24 cellular contexts compared by ENCODE assay signal in genomic region chr6:143783077-143783476, GRCh38.
"Had no signal": no experiment of that assay in that cellular context is flagged by ENCODE, and none has a peak within 500 bp of the region (broad histone marks: within the 10 kb centered on the region; RNA-seq: fewer than 3 reads in every experiment).

No MANE protein-coding gene starts in this region.

- DNase-seq: effector memory CD8-positive, alpha-beta T cell; glutamatergic neuron; immature natural killer cell; kidney; left cardiac atrium; left ventricle myocardium inferior; lower lobe of right lung; midbrain; naive thymus-derived CD4-positive, alpha-beta T cell; nephron progenitor cell; posterior cingulate gyrus; sigmoid colon; stimulated activated CD4-positive, alpha-beta T cell treated with anti-CD3 and anti-CD28 coated beads, Interleukin-2, amount 100 ng/mL, for 24 hours; stimulated activated CD4-positive, alpha-beta T cell treated with anti-CD3 and anti-CD28 coated beads, Interleukin-4, amount 100 ng/mL, for 4 hours; stimulated activated naive B cell treated with anti-CD40 and anti-IgM and Interleukin-4, amounts not matched to agents 10 μg/mL and 1 μg/mL and 100 μg/mL, for 72 hours; stimulated activated naive CD8-positive, alpha-beta T cell treated with anti-CD3 and anti-CD28 coated beads, Interleukin-15, amount 100 ng/mL, for 72 hours; testis; transverse colon had no signal

- FAIRE-seq: colon, endothelial cell of umbilical vein, kidney had no signal

- H3K27me3 ChIP-seq: gastroesophageal sphincter, sigmoid colon, testis, transverse colon had no signal

- H3K4me1 Mint-ChIP-seq: immature natural killer cell; memory B cell; naive thymus-derived CD4-positive, alpha-beta T cell; nephron progenitor cell; stimulated activated naive B cell treated with anti-CD40 and anti-IgM and Interleukin-4, amounts not matched to agents 10 μg/mL and 1 μg/mL and 100 μg/mL, for 72 hours; stimulated activated naive CD8-positive, alpha-beta T cell treated with anti-CD3 and anti-CD28 coated beads, Interleukin-15, amount 100 ng/mL, for 72 hours had no signal

- H3K27me3 Mint-ChIP-seq: dendritic cell treated with granulocyte-macrophage colony-stimulating factor and Interleukin-4, amounts not matched to agents 40 ng/mL and 50 ng/mL, for 4 days; effector memory CD8-positive, alpha-beta T cell; memory B cell; naive thymus-derived CD4-positive, alpha-beta T cell; stimulated activated naive B cell treated with anti-CD40 and anti-IgM and Interleukin-4, amounts not matched to agents 10 μg/mL and 1 μg/mL and 100 μg/mL, for 72 hours; stimulated activated naive CD8-positive, alpha-beta T cell treated with anti-CD3 and anti-CD28 coated beads, Interleukin-15, amount 100 ng/mL, for 72 hours had no signal

- H3K27ac Mint-ChIP-seq: dendritic cell treated with granulocyte-macrophage colony-stimulating factor and Interleukin-4, amounts not matched to agents 40 ng/mL and 50 ng/mL, for 4 days; immature natural killer cell; memory B cell; naive thymus-derived CD4-positive, alpha-beta T cell; nephron progenitor cell; stimulated activated naive B cell treated with anti-CD40 and anti-IgM and Interleukin-4, amounts not matched to agents 10 μg/mL and 1 μg/mL and 100 μg/mL, for 72 hours; stimulated activated naive CD8-positive, alpha-beta T cell treated with anti-CD3 and anti-CD28 coated beads, Interleukin-15, amount 100 ng/mL, for 72 hours had no signal

- H3K4me3 Mint-ChIP-seq: dendritic cell treated with granulocyte-macrophage colony-stimulating factor and Interleukin-4, amounts not matched to agents 40 ng/mL and 50 ng/mL, for 4 days; effector memory CD8-positive, alpha-beta T cell; immature natural killer cell; memory B cell; naive thymus-derived CD4-positive, alpha-beta T cell; nephron progenitor cell; stimulated activated naive B cell treated with anti-CD40 and anti-IgM and Interleukin-4, amounts not matched to agents 10 μg/mL and 1 μg/mL and 100 μg/mL, for 72 hours; stimulated activated naive CD8-positive, alpha-beta T cell treated with anti-CD3 and anti-CD28 coated beads, Interleukin-15, amount 100 ng/mL, for 72 hours had no signal

- H3K9me3 ChIP-seq: testis had no signal

- H3K27ac ChIP-seq: left ventricle myocardium inferior, lower lobe of right lung had no signal

- H3K4me1 ChIP-seq: lower lobe of right lung, sigmoid colon, testis, transverse colon had no signal

- ATAC-seq: effector memory CD8-positive, alpha-beta T cell; gastroesophageal sphincter; lower lobe of right lung; naive thymus-derived CD4-positive, alpha-beta T cell; stimulated activated naive B cell treated with anti-CD40 and anti-IgM and Interleukin-4, amounts not matched to agents 10 μg/mL and 1 μg/mL and 100 μg/mL, for 72 hours; stimulated activated naive CD8-positive, alpha-beta T cell treated with anti-CD3 and anti-CD28 coated beads, Interleukin-15, amount 100 ng/mL, for 72 hours had no signal

- H3K4me3 ChIP-seq: gastroesophageal sphincter, left ventricle myocardium inferior, lower lobe of right lung, sigmoid colon, skin epidermis, testis, transverse colon had no signal
